In genomic region chr7:116593359-116594075, GRCh38 we compare ENCODE assay signal across 29 cellular contexts.
DNase-seq lines count a peak whose midpoint lies in the region; ATAC-seq and TF ChIP-seq lines count a peak whose summit lies in the region.
"Had no signal": no experiment of that assay in that cellular context is flagged by ENCODE, and none has a peak within 500 bp of the region (broad histone marks: within the 10 kb centered on the region; RNA-seq: fewer than 3 reads in every experiment).

No MANE protein-coding gene starts in this region.

- DNase-seq in right atrium auricular region (ENCODE audit: low spot score) (no peak), heart right ventricle (no peak), chondrocyte (ENCODE audit: low spot score) (no peak), mucosa of descending colon (peak in 1 of 3 donors; percentile 15), vagina (ENCODE audit: extremely low spot score in 2 of 2) (no peak), T-helper 2 cell (no peak)
- no peak for DNase-seq in activated CD8-positive, alpha-beta memory T cell treated with anti-CD3 and anti-CD28 coated beads, Interleukin-2, amount 50 U/mL, for 48 hours
- DNase-seq: activated CD4-positive, alpha-beta T cell treated with anti-CD3 and anti-CD28 coated beads for 1 hour; activated naive CD4-positive, alpha-beta T cell; activated T-cell treated with anti-CD3 and anti-CD28 coated beads, Interleukin-2, amount 50 U/mL, for 24 hours; amygdala; Calu3; H9; hypothalamus; KG1; kidney; lower lobe of right lung; naive B cell; NCI-H1694 treated with DMSO at 0.1 percent for 48 hours; NCI-H526 treated with DMSO at 0.1 percent for 48 hours; ovary; stimulated activated CD8-positive, alpha-beta memory T cell treated with anti-CD3 and anti-CD28 coated beads, Interleukin-4, amount 100 ng/mL, for 48 hours had no signal

- ATAC-seq in heart right ventricle (no peak), mucosa of descending colon (peak; percentile 53), GM18868 (IDR thresholded peaks at IDR 0.05; ENCODE audit: unreplicated experiment) (no peak)
- ATAC-seq: A549, lower lobe of right lung had no signal

- H3K4me3 ChIP-seq in right atrium auricular region (no peak overlapping the region), heart right ventricle (no peak overlapping the region), mucosa of descending colon (no peak overlapping the region), vagina (no peak overlapping the region)
- H3K4me3 ChIP-seq: A549, cardiac muscle cell, ovary had no signal

- no peaks in the 10 kb centered on the region for H3K27me3 Mint-ChIP-seq in chondrocyte (ENCODE audit: low read depth)
- H3K27me3 Mint-ChIP-seq: type B pancreatic cell had no signal

- peak overlapping the region; percentile 87 for H3K27ac Mint-ChIP-seq in chondrocyte (ENCODE audit: unreplicated experiment)
- H3K27ac Mint-ChIP-seq: activated T-cell treated with anti-CD3 and anti-CD28 coated beads, Interleukin-2, amount 50 U/mL, for 24 hours; B cell; dendritic cell treated with granulocyte-macrophage colony-stimulating factor and Interleukin-4, amounts not matched to agents 40 ng/mL and 50 ng/mL, for 4 days; naive B cell; type B pancreatic cell had no signal

- no peaks in the 10 kb centered on the region for H3K9me3 Mint-ChIP-seq in chondrocyte (ENCODE audit: low read depth)
- H3K9me3 Mint-ChIP-seq: activated T-cell treated with anti-CD3 and anti-CD28 coated beads, Interleukin-2, amount 50 U/mL, for 24 hours; dendritic cell treated with granulocyte-macrophage colony-stimulating factor and Interleukin-4, amounts not matched to agents 40 ng/mL and 50 ng/mL, for 4 days; H9; type B pancreatic cell had no signal

- H3K36me3 Mint-ChIP-seq in chondrocyte (ENCODE audit: low read depth): no peaks in the 10 kb centered on the region
- H3K36me3 Mint-ChIP-seq: naive B cell, type B pancreatic cell had no signal

- peak overlapping the region; percentile 17 for H3K4me3 Mint-ChIP-seq in chondrocyte (ENCODE audit: unreplicated experiment)
- H3K4me3 Mint-ChIP-seq: activated T-cell treated with anti-CD3 and anti-CD28 coated beads, Interleukin-2, amount 50 U/mL, for 24 hours; B cell; dendritic cell treated with granulocyte-macrophage colony-stimulating factor and Interleukin-4, amounts not matched to agents 40 ng/mL and 50 ng/mL, for 4 days; H9; type B pancreatic cell had no signal

- H3K9me3 ChIP-seq in right atrium auricular region (no peaks in the 10 kb centered on the region), heart right ventricle (no peaks in the 10 kb centered on the region), mucosa of descending colon (no peaks in the 10 kb centered on the region), vagina (no peaks in the 10 kb centered on the region)
- H3K9me3 ChIP-seq: A549, lower lobe of right lung, ovary had no signal

- H3K27ac ChIP-seq in right atrium auricular region: peak overlapping the region; percentile 41 to 55
- H3K27ac ChIP-seq in heart right ventricle: peak overlapping the region in 2 of 10 donors; percentile 33 to 34
- peak overlapping the region; percentile 37 for H3K27ac ChIP-seq in vagina
- H3K27ac ChIP-seq: cardiac muscle cell, epithelial cell of prostate, lower lobe of right lung, ovary had no signal

- H3K36me3 ChIP-seq in right atrium auricular region (no peaks in the 10 kb centered on the region), heart right ventricle (no peaks in the 10 kb centered on the region), mucosa of descending colon (ENCODE audit: low read depth) (no peaks in the 10 kb centered on the region), vagina (no peaks in the 10 kb centered on the region)
- H3K36me3 ChIP-seq: cardiac muscle cell, lower lobe of right lung, ovary had no signal

- TF ChIP-seq CTCF in right atrium auricular region (IDR thresholded peaks at IDR 0.05) (no peak), heart right ventricle (IDR thresholded peaks at IDR 0.05) (no peak), chondrocyte (IDR thresholded peaks at IDR 0.05) (peak; percentile 9), mucosa of descending colon (IDR thresholded peaks at IDR 0.05) (no peak), vagina (IDR thresholded peaks at IDR 0.05) (no peak)

- intact Hi-C loops in heart right ventricle (cut with DNase I): loop anchor here in 8 of 10 donors (2.0 to 10.0 kb wide), 7 partner anchors 79 to 421 kb away; partner anchors contain the start of gene MET (in 3 of the 8)
- intact Hi-C loops in mucosa of descending colon (cut with DNase I, micrococcal nuclease): loop anchor here (5.0 to 10.0 kb wide), 2 partner anchors 214 to 419 kb away; no protein-coding TSS in a partner anchor
- intact Hi-C loops in vagina (cut with DNase I): loop anchor here (5.0 kb wide), 2 partner anchors 214 to 421 kb away; no protein-coding TSS in a partner anchor

- WGBS in heart right ventricle, 2 donors: 74 to 82% methylated on average over 5 of the region's 5 CpGs

- TF ChIP-seq POLR2A in vagina (IDR thresholded peaks at IDR 0.05): no peak

- H3K27me3 ChIP-seq in right atrium auricular region (no peaks in the 10 kb centered on the region), heart right ventricle (peaks cover 0 to 19% (median 0%) of the 10 kb centered on the region in 7 donors), vagina (no peaks in the 10 kb centered on the region)
- H3K27me3 ChIP-seq: cardiac muscle cell, ovary had no signal

- peaks cover 27% of the 10 kb centered on the region for H3K4me1 Mint-ChIP-seq in chondrocyte (ENCODE audit: low read depth)

- H3K4me1 ChIP-seq in right atrium auricular region: peaks cover 0 to 25% of the 10 kb centered on the region in 2 donors
- H3K4me1 ChIP-seq in heart right ventricle: peaks cover 0 to 25% (median 21%) of the 10 kb centered on the region in 9 donors
- H3K4me1 ChIP-seq in mucosa of descending colon (ENCODE audit: low read depth): peaks cover 12% of the 10 kb centered on the region
- H3K4me1 ChIP-seq in vagina: peaks cover 12% of the 10 kb centered on the region
